In genomic region chr2:37809525-37809924, GRCh38 we compare ENCODE assay signal across 9 cellular contexts.
DNase-seq lines count a peak whose midpoint lies in the region; ATAC-seq, FAIRE-seq and TF ChIP-seq lines count a peak whose summit lies in the region.
"Had no signal": no experiment of that assay in that cellular context is flagged by ENCODE, and none has a peak within 500 bp of the region (broad histone marks: within the 10 kb centered on the region; RNA-seq: fewer than 3 reads in every experiment).

No MANE protein-coding gene starts in this region.

- no peak overlapping the region for H3K4me2 ChIP-seq in A549

- no peak overlapping the region for H3K4me3 ChIP-seq in A549

- TF ChIP-seq RAD21 in A549 (conservative IDR thresholded peaks at IDR 0.05 in 1 of 2, IDR thresholded peaks at IDR 0.05 in 1 of 2): peak; percentile 57 to 70

- H3K9me3 ChIP-seq in A549: peaks cover 27% of the 10 kb centered on the region

- TF ChIP-seq EP300 in A549 (IDR thresholded peaks at IDR 0.05): no peak

- no peak for FAIRE-seq in A549 (lab: Jason Lieb, UNC)

- H3K27ac ChIP-seq in A549: peak overlapping the region; percentile 0 to 7; a peak in 2 of 6 replicates

- no peak for TF ChIP-seq POLR2A in A549 (IDR thresholded peaks at IDR 0.05; ENCODE audit: low read length)

- CTCF ChIA-PET in A549 (lab: Yijun Ruan, JAX): interaction anchor here (0.7 to 2.7 kb wide), 12 partner anchors 8 to 413 kb away, joined by 3 to 13 read pairs (median 3); no protein-coding TSS in a partner anchor

- POLR2A ChIA-PET in A549 (lab: Yijun Ruan, JAX): no interaction called here

- DNase-seq in A549 (ENCODE audit: low read depth in 1 of 2, low spot score in 1 of 2) (peak in 1 of 2 experiments; percentile 37), HCEC 1CT (peak; percentile 74), amniotic epithelial cell (ENCODE audit: low read depth) (peak; percentile 88), iPS-NIHi11 (ENCODE audit: low spot score) (peak; percentile 37), RPMI8226 (no peak), NCI-H2029 treated with DMSO at 0.1 percent for 48 hours (lab: John Stamatoyannopoulos, UW) (no peak)
- no peak for DNase-seq in activated CD4-positive, alpha-beta T cell treated with anti-CD3 and anti-CD28 coated beads for 1 hour
- DNase-seq: hippocampal formation had no signal

- ATAC-seq in A549 (no peak), GM19324 (IDR thresholded peaks at IDR 0.05; ENCODE audit: low FRiP score, unreplicated experiment) (no peak)

- H3K4me1 ChIP-seq in A549: no peaks in the 10 kb centered on the region

- WGBS in A549 (ENCODE audit: missing lambda C conversion rate): 8% methylated on average over 1 of the region's 1 CpG

- TF ChIP-seq CTCF in A549 (IDR thresholded peaks at IDR 0.05): peak; percentile 57

TF ChIP-seq in A549, 52 proteins besides CTCF, POLR2A, EP300 and RAD21:
- TF ChIP-seq ESRRA (IDR thresholded peaks at IDR 0.05; ENCODE audit: borderline replicate concordance, low read length) (no peak), EHF (CRISPR knock-in tag; IDR thresholded peaks at IDR 0.05) (no peak), JUN (IDR thresholded peaks at IDR 0.05) (no peak), SMC3 (IDR thresholded peaks at IDR 0.05) (peak; percentile 69), CHD4 (IDR thresholded peaks at IDR 0.05; ENCODE audit: borderline replicate concordance) (no peak)
TF ChIP-seq in A549: peak in this region for 1.

Comparison
In these comparisons a context has a peak if more than half of its experiments do, and no peak if none do; other contexts are left out.
1. DNase-seq: peak in HCEC 1CT (single experiment), amniotic epithelial cell (single experiment) and iPS-NIHi11 (single experiment); none in RPMI8226 (single experiment), NCI-H2029 treated with DMSO at 0.1 percent for 48 hours (single experiment) and activated CD4-positive, alpha-beta T cell treated with anti-CD3 and anti-CD28 coated beads for 1 hour (single experiment).